In genomic region chr10:130545122-130545521, GRCh38 we compare ENCODE assay signal across 27 cellular contexts.
"Had no signal": no experiment of that assay in that cellular context is flagged by ENCODE, and none has a peak within 500 bp of the region (broad histone marks: within the 10 kb centered on the region; RNA-seq: fewer than 3 reads in every experiment).

No MANE protein-coding gene starts in this region.

- H3K27ac ChIP-seq: dorsolateral prefrontal cortex, epithelial cell of prostate, foreskin keratinocyte, gastroesophageal sphincter, heart left ventricle, hepatocyte, ovary, psoas muscle, sigmoid colon, stomach, thyroid gland, vagina had no signal

- H3K9me3 Mint-ChIP-seq: nephron; stimulated activated effector memory CD8-positive, alpha-beta T cell treated with anti-CD3 and anti-CD28 coated beads, Interleukin-12 subunit alpha, Interleukin-12 subunit beta, amount 100 ng/mL, for 72 hours had no signal

- H3K4me3 Mint-ChIP-seq: naive thymus-derived CD4-positive, alpha-beta T cell; nephron; stimulated activated effector memory CD8-positive, alpha-beta T cell treated with anti-CD3 and anti-CD28 coated beads, Interleukin-12 subunit alpha, Interleukin-12 subunit beta, amount 100 ng/mL, for 72 hours had no signal

- H2AFZ ChIP-seq: hepatocyte had no signal

- H3K9me3 ChIP-seq: gastroesophageal sphincter, heart left ventricle, ovary, psoas muscle, sigmoid colon, stomach, thyroid gland, vagina had no signal

- H3K27ac Mint-ChIP-seq: naive thymus-derived CD4-positive, alpha-beta T cell; nephron; stimulated activated effector memory CD8-positive, alpha-beta T cell treated with anti-CD3 and anti-CD28 coated beads, Interleukin-12 subunit alpha, Interleukin-12 subunit beta, amount 100 ng/mL, for 72 hours had no signal

- H3K4me1 ChIP-seq: foreskin keratinocyte, gastroesophageal sphincter, heart left ventricle, psoas muscle, sigmoid colon, stomach, thyroid gland, vagina had no signal

- H3K4me1 Mint-ChIP-seq: naive thymus-derived CD4-positive, alpha-beta T cell; nephron; stimulated activated effector memory CD8-positive, alpha-beta T cell treated with anti-CD3 and anti-CD28 coated beads, Interleukin-12 subunit alpha, Interleukin-12 subunit beta, amount 100 ng/mL, for 72 hours had no signal

- H3K79me2 ChIP-seq: hepatocyte had no signal

- DNase-seq: dorsolateral prefrontal cortex; effector CD4-positive, alpha-beta T cell; foreskin keratinocyte; heart left ventricle; mesenchymal stem cell; midbrain; naive thymus-derived CD4-positive, alpha-beta T cell; occipital lobe; ovary; posterior cingulate gyrus; psoas muscle; right cardiac atrium; sigmoid colon; stimulated activated CD4-positive, alpha-beta T cell treated with anti-CD3 and anti-CD28 coated beads, Interleukin-2, amount 100 ng/mL, for 24 hours; stimulated activated CD4-positive, alpha-beta T cell treated with anti-CD3 and anti-CD28 coated beads, Interleukin-4, amount 100 ng/mL, for 24 hours; stimulated activated naive CD4-positive, alpha-beta T cell treated with Interleukin-2 at 50 U/mL for 16 hours; stomach; thyroid gland; trophoblast cell had no signal

- ATAC-seq: esophagus mucosa; foreskin keratinocyte; gastroesophageal sphincter; left lobe of liver; naive thymus-derived CD4-positive, alpha-beta T cell; psoas muscle; right cardiac atrium; stimulated activated effector memory CD8-positive, alpha-beta T cell treated with anti-CD3 and anti-CD28 coated beads, Interleukin-12 subunit alpha, Interleukin-12 subunit beta, amount 100 ng/mL, for 72 hours had no signal

- H3K36me3 ChIP-seq: gastroesophageal sphincter, heart left ventricle, ovary, sigmoid colon, stomach, thyroid gland, vagina had no signal

- H3K27me3 ChIP-seq: foreskin keratinocyte, ovary, thyroid gland, vagina had no signal

- H3K36me3 Mint-ChIP-seq: naive thymus-derived CD4-positive, alpha-beta T cell; stimulated activated effector memory CD8-positive, alpha-beta T cell treated with anti-CD3 and anti-CD28 coated beads, Interleukin-12 subunit alpha, Interleukin-12 subunit beta, amount 100 ng/mL, for 72 hours had no signal

- H3K4me2 ChIP-seq: hepatocyte had no signal

- H3K4me3 ChIP-seq: dorsolateral prefrontal cortex, gastroesophageal sphincter, heart left ventricle, hepatocyte, ovary, psoas muscle, sigmoid colon, stomach, thyroid gland, vagina had no signal
